In the genomic region with DNA sequence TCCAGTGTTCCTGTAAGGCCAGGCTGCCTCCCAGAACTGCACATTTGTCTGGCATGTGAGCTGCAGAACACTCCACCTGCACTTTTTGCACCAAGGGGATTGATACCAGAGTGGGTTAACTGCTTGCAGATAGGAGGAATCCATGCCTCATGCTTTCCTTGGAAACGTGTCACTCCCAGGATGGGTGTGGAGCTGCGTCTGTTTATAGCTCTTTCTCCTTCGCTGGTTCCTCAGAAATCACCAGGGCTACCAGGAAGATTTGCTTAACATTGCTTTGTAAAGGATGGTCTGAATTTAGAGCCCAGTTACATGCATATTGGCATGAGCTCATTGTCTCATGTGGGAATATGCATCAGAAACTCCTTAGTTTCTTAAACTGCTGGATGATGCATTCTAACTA, we compare ENCODE assay signal across 20 cellular contexts.
DNase-seq lines count a peak whose midpoint lies in the region; ATAC-seq and TF ChIP-seq lines count a peak whose summit lies in the region.
"Had no signal": no experiment of that assay in that cellular context is flagged by ENCODE, and none has a peak within 500 bp of the region (broad histone marks: within the 10 kb centered on the region; RNA-seq: fewer than 3 reads in every experiment).

No MANE protein-coding gene starts in this region.

- DNase-seq in right cardiac atrium, result no peak
- no peak for DNase-seq in cardiac septum (ENCODE audit: low spot score)
- DNase-seq in esophagus muscularis mucosa (ENCODE audit: extremely low spot score), result peak; percentile 79
- DNase-seq in type B pancreatic cell (ENCODE audit: extremely low spot score, unreplicated experiment), result no peak
- DNase-seq in activated naive CD4-positive, alpha-beta T cell treated with anti-CD3 and anti-CD28 coated beads, Interleukin-2, amount 50 U/mL, for 72 hours (ENCODE audit: low spot score in 2 of 2), result no peak
- no peak for DNase-seq in lower lobe of right lung
- DNase-seq: C1 segment of cervical spinal cord, EL, HCEC 1CT, Kasumi-1, MM.1S, NCI-H1092 treated with DMSO at 0.1 percent for 48 hours, NCI-H2081 treated with DMSO at 0.1 percent for 48 hours, NCI-H2227 treated with DMSO at 0.1 percent for 48 hours, NCI-H524 had no signal

- WGBS in right cardiac atrium, result 38% methylated on average over 3 of the region's 3 CpGs
- 20% methylated on average over 2 of the region's 3 CpGs for WGBS in esophagus muscularis mucosa

- no peak overlapping the region for H3K4me3 ChIP-seq in right cardiac atrium (ENCODE audit: low read length)
- no peak overlapping the region for H3K4me3 ChIP-seq in esophagus muscularis mucosa
- no peak overlapping the region for H3K4me3 ChIP-seq in lower lobe of right lung
- H3K4me3 ChIP-seq: A549 had no signal

- H3K36me3 ChIP-seq in esophagus muscularis mucosa (no peaks in the 10 kb centered on the region), lower lobe of right lung (no peaks in the 10 kb centered on the region)

- H3K27ac ChIP-seq in right cardiac atrium (ENCODE audit: low read length), result no peak overlapping the region
- H3K27ac ChIP-seq in esophagus muscularis mucosa (replicated peaks in 1 of 4), result no peak overlapping the region
- H3K27ac ChIP-seq in lower lobe of right lung, result no peak overlapping the region
- H3K27ac ChIP-seq: A549, HL-60 had no signal

- H3K4me3 Mint-ChIP-seq in nephron (no peak overlapping the region), type B pancreatic cell (no peak overlapping the region)
- H3K4me3 Mint-ChIP-seq: IgD-negative memory B cell had no signal

- H3K27ac Mint-ChIP-seq in nephron (peak overlapping the region in 2 of 3 experiments; percentile 50), type B pancreatic cell (peak overlapping the region; percentile 56)
- H3K27ac Mint-ChIP-seq in activated naive CD4-positive, alpha-beta T cell treated with anti-CD3 and anti-CD28 coated beads, Interleukin-2, amount 50 U/mL, for 72 hours, result no peak overlapping the region

- H3K4me1 Mint-ChIP-seq in nephron, result peaks cover 47% of the 10 kb centered on the region
- peaks cover 32% of the 10 kb centered on the region for H3K4me1 Mint-ChIP-seq in type B pancreatic cell (ENCODE audit: unreplicated experiment)
- H3K4me1 Mint-ChIP-seq: IgD-negative memory B cell had no signal

- H3K4me1 ChIP-seq in right cardiac atrium (ENCODE audit: control insufficient read depth, insufficient read depth, low read length) (peaks cover 2% of the 10 kb centered on the region), esophagus muscularis mucosa (peaks cover 3 to 12% (median 10%) of the 10 kb centered on the region in 4 donors), lower lobe of right lung (peaks cover 34% of the 10 kb centered on the region)
- H3K4me1 ChIP-seq: A549 had no signal

- no peaks in the 10 kb centered on the region for H3K36me3 Mint-ChIP-seq in nephron (ENCODE audit: low read depth)
- H3K36me3 Mint-ChIP-seq in type B pancreatic cell, result no peaks in the 10 kb centered on the region
- no peaks in the 10 kb centered on the region for H3K36me3 Mint-ChIP-seq in activated naive CD4-positive, alpha-beta T cell treated with anti-CD3 and anti-CD28 coated beads, Interleukin-2, amount 50 U/mL, for 72 hours

- H3K9me3 Mint-ChIP-seq in nephron (no peaks in the 10 kb centered on the region), type B pancreatic cell (peaks cover 5% of the 10 kb centered on the region)
- H3K9me3 Mint-ChIP-seq in activated naive CD4-positive, alpha-beta T cell treated with anti-CD3 and anti-CD28 coated beads, Interleukin-2, amount 50 U/mL, for 72 hours, result no peaks in the 10 kb centered on the region
- H3K9me3 Mint-ChIP-seq: IgD-negative memory B cell had no signal

- ATAC-seq in right cardiac atrium, result peak; percentile 28 to 83
- ATAC-seq in activated naive CD4-positive, alpha-beta T cell treated with anti-CD3 and anti-CD28 coated beads, Interleukin-2, amount 50 U/mL, for 72 hours, result no peak
- ATAC-seq in GM19452 (IDR thresholded peaks at IDR 0.05; ENCODE audit: unreplicated experiment), result no peak
- ATAC-seq in lower lobe of right lung, result no peak
- ATAC-seq: A549 had no signal

- H3K27me3 ChIP-seq in right cardiac atrium (ENCODE audit: control insufficient read depth, insufficient read depth) (no peaks in the 10 kb centered on the region), esophagus muscularis mucosa (no peaks in the 10 kb centered on the region), lower lobe of right lung (ENCODE audit: low read depth) (no peaks in the 10 kb centered on the region)

- intact Hi-C loops in right cardiac atrium (cut with DNase I) (no loop called here), cardiac septum (cut with DNase I) (no loop called here), esophagus muscularis mucosa (cut with DNase I) (no loop called here), lower lobe of right lung (cut with DNase I) (no loop called here)

- TF ChIP-seq CTCF in esophagus muscularis mucosa (IDR thresholded peaks at IDR 0.05), result no peak
- no peak for TF ChIP-seq CTCF in nephron (IDR thresholded peaks at IDR 0.05; ENCODE audit: unreplicated experiment in 3 of 3)
- TF ChIP-seq CTCF in type B pancreatic cell (conservative IDR thresholded peaks at IDR 0.05), result no peak
- TF ChIP-seq CTCF in lower lobe of right lung (IDR thresholded peaks at IDR 0.05), result no peak

- no peaks in the 10 kb centered on the region for H3K9me3 ChIP-seq in right cardiac atrium (ENCODE audit: control insufficient read depth, low read length)
- no peaks in the 10 kb centered on the region for H3K9me3 ChIP-seq in esophagus muscularis mucosa
- no peaks in the 10 kb centered on the region for H3K9me3 ChIP-seq in lower lobe of right lung
- H3K9me3 ChIP-seq: A549 had no signal

- no peak for TF ChIP-seq POLR2A in esophagus muscularis mucosa (IDR thresholded peaks at IDR 0.05; ENCODE audit: low read depth)

- peaks cover 32% of the 10 kb centered on the region for H3K27me3 Mint-ChIP-seq in nephron (ENCODE audit: low read depth)
- peaks cover 6% of the 10 kb centered on the region for H3K27me3 Mint-ChIP-seq in type B pancreatic cell

- no peak for TF ChIP-seq EP300 in esophagus muscularis mucosa (IDR thresholded peaks at IDR 0.05)

Comparison
In these comparisons a context has a peak if more than half of its experiments do, and no peak if none do; other contexts are left out.
1. ATAC-seq: peak in right cardiac atrium (2 of 2); none in activated naive CD4-positive, alpha-beta T cell treated with anti-CD3 and anti-CD28 coated beads, Interleukin-2, amount 50 U/mL, for 72 hours (0 of 2), GM19452 (single experiment) and lower lobe of right lung (0 of 2).
2. H3K27ac Mint-ChIP-seq: peak in nephron (2 of 3) and type B pancreatic cell (single experiment); none in activated naive CD4-positive, alpha-beta T cell treated with anti-CD3 and anti-CD28 coated beads, Interleukin-2, amount 50 U/mL, for 72 hours (0 of 2).